In genomic region chr9:33116855-33117254, GRCh38 we compare ENCODE assay signal across 9 cellular contexts. TPM values are rescaled to one million over a fixed set of nuclear protein-coding genes. Genes with fewer than 3 reads are reported as not detected.
DNase-seq lines count a peak whose midpoint lies in the region; ATAC-seq and TF ChIP-seq lines count a peak whose summit lies in the region.
"Had no signal": no experiment of that assay in that cellular context is flagged by ENCODE, and none has a peak within 500 bp of the region (broad histone marks: within the 10 kb centered on the region; RNA-seq: fewer than 3 reads in every experiment).

No MANE protein-coding gene starts in this region.

- peaks cover 40% of the 10 kb centered on the region for H3K36me3 Mint-ChIP-seq in activated CD4-positive, alpha-beta T cell treated with anti-CD3 and anti-CD28 coated beads, Interleukin-2, amount 10 ng/mL, durations not matched to agents 7 days and 5 days (ENCODE audit: low read depth)

- H3K9me3 ChIP-seq in left ventricle myocardium inferior (replicated peaks) (no peaks in the 10 kb centered on the region), thyroid gland (no peaks in the 10 kb centered on the region)

- H3K4me1 ChIP-seq in left ventricle myocardium inferior, result peaks cover 78% of the 10 kb centered on the region
- H3K4me1 ChIP-seq in thyroid gland, result peaks cover 0 to 18% of the 10 kb centered on the region in 2 donors

- no peak for DNase-seq in activated CD4-positive, alpha-beta T cell treated with anti-CD3 and anti-CD28 coated beads, Interleukin-2, amount 10 ng/mL, durations not matched to agents 7 days and 5 days
- no peak for DNase-seq in activated CD4-positive, alpha-beta T cell treated with anti-CD3 and anti-CD28 coated beads, Interleukin-2, amount 50 U/mL, for 1 hour
- DNase-seq in left ventricle myocardium inferior (no peak), thyroid gland (no peak), NCI-H1417 (lab: John Stamatoyannopoulos, UW) (no peak)
- no peak for DNase-seq in effector CD8-positive, alpha-beta T cell (lab: John Stamatoyannopoulos, UW)
- DNase-seq in activated CD4-positive, CD25-positive, alpha-beta regulatory T cell (lab: John Stamatoyannopoulos, UW), result no peak
- DNase-seq: dorsolateral prefrontal cortex had no signal

- peak; percentile 41; the same call in 2 of the 3 replicates for ATAC-seq in SK-N-SH treated with all-trans-retinoic acid at 6 μM for 48 hours

- POLR2A ChIA-PET in activated CD4-positive, alpha-beta T cell treated with anti-CD3 and anti-CD28 coated beads, Interleukin-2, amount 10 ng/mL, durations not matched to agents 7 days and 5 days (lab: Charles Lee), result no interaction called here

- peak overlapping the region; percentile 62 for H3K27ac ChIP-seq in left ventricle myocardium inferior (replicated peaks)
- peak overlapping the region in 2 of 3 donors; percentile 14 to 22 for H3K27ac ChIP-seq in thyroid gland

- no peaks in the 10 kb centered on the region for H3K9me3 Mint-ChIP-seq in activated CD4-positive, alpha-beta T cell treated with anti-CD3 and anti-CD28 coated beads, Interleukin-2, amount 10 ng/mL, durations not matched to agents 7 days and 5 days

- H3K4me1 Mint-ChIP-seq in activated CD4-positive, alpha-beta T cell treated with anti-CD3 and anti-CD28 coated beads, Interleukin-2, amount 10 ng/mL, durations not matched to agents 7 days and 5 days, result peaks cover 35% of the 10 kb centered on the region

- WGBS in thyroid gland, 2 donors, result 59 to 78% methylated on average over 2 of the region's 2 CpGs

- peak overlapping the region; percentile 75 for H3K27ac Mint-ChIP-seq in activated CD4-positive, alpha-beta T cell treated with anti-CD3 and anti-CD28 coated beads, Interleukin-2, amount 10 ng/mL, durations not matched to agents 7 days and 5 days

- no peaks in the 10 kb centered on the region for H3K27me3 ChIP-seq in left ventricle myocardium inferior (ENCODE audit: low read depth)
- H3K27me3 ChIP-seq in thyroid gland, result no peaks in the 10 kb centered on the region
- H3K27me3 ChIP-seq: dorsolateral prefrontal cortex had no signal

- H3K36me3 ChIP-seq in left ventricle myocardium inferior, result peaks cover 73% of the 10 kb centered on the region
- H3K36me3 ChIP-seq in thyroid gland, result peaks cover 40 to 44% of the 10 kb centered on the region in 2 donors

- CTCF ChIA-PET in activated CD4-positive, alpha-beta T cell treated with anti-CD3 and anti-CD28 coated beads, Interleukin-2, amount 10 ng/mL, durations not matched to agents 7 days and 5 days (lab: Charles Lee), result no interaction called here

- TF ChIP-seq CTCF in left ventricle myocardium inferior (IDR thresholded peaks at IDR 0.05; ENCODE audit: borderline replicate concordance), result no peak
- TF ChIP-seq CTCF in thyroid gland (IDR thresholded peaks at IDR 0.05), result no peak

- intact Hi-C loops in left ventricle myocardium inferior (cut with micrococcal nuclease) (no loop called here), thyroid gland (cut with DNase I) (no loop called here)

- no peaks in the 10 kb centered on the region for H3K27me3 Mint-ChIP-seq in activated CD4-positive, alpha-beta T cell treated with anti-CD3 and anti-CD28 coated beads, Interleukin-2, amount 10 ng/mL, durations not matched to agents 7 days and 5 days

- no peak overlapping the region for H3K4me3 ChIP-seq in left ventricle myocardium inferior
- no peak overlapping the region for H3K4me3 ChIP-seq in thyroid gland (replicated peaks in 1 of 3)
- H3K4me3 ChIP-seq: dorsolateral prefrontal cortex had no signal

- no peak overlapping the region for H3K4me3 Mint-ChIP-seq in activated CD4-positive, alpha-beta T cell treated with anti-CD3 and anti-CD28 coated beads, Interleukin-2, amount 10 ng/mL, durations not matched to agents 7 days and 5 days

- TF ChIP-seq POLR2A in thyroid gland (IDR thresholded peaks at IDR 0.05), result no peak

TF ChIP-seq in SK-N-SH treated with all-trans-retinoic acid at 6 μM for 48 hours, 23 proteins besides CTCF, POLR2A, EP300 and RAD21:
- no peak for TF ChIP-seq OSR1 (CRISPR knock-in tag; IDR thresholded peaks at IDR 0.05)
- TF ChIP-seq ZNF8 (CRISPR knock-in tag; IDR thresholded peaks at IDR 0.05), result no peak
- no peak for TF ChIP-seq PATZ1 (CRISPR knock-in tag; IDR thresholded peaks at IDR 0.05; ENCODE audit: borderline replicate concordance)
- no peak for TF ChIP-seq ZFP30 (CRISPR knock-in tag; IDR thresholded peaks at IDR 0.05)
TF ChIP-seq in SK-N-SH treated with all-trans-retinoic acid at 6 μM for 48 hours: peak in this region for 0.

RNA-seq across cellular contexts. Expression of gene SMU1, which starts 40.4 kb away (rescaled TPM):
- total RNA-seq in activated CD4-positive, alpha-beta T cell treated with anti-CD3 and anti-CD28 coated beads, Interleukin-2, amount 10 ng/mL, durations not matched to agents 7 days and 5 days, result 10 to 100 TPM; 24.0 to 24.5 TPM
- total RNA-seq in left ventricle myocardium inferior (14.9 TPM), thyroid gland (10 to 100 TPM; 19.8 to 24.2 (median 22.1) TPM)

RNA-seq across cellular contexts. Expression of gene B4GALT1, which starts 50.3 kb away (rescaled TPM):
- total RNA-seq in activated CD4-positive, alpha-beta T cell treated with anti-CD3 and anti-CD28 coated beads, Interleukin-2, amount 10 ng/mL, durations not matched to agents 7 days and 5 days, result 10 to 100 TPM; 38.8 to 42.4 TPM
- total RNA-seq in left ventricle myocardium inferior (37.1 TPM), thyroid gland (100 to 1,000 TPM in 3 of 4 donors, 10 to 100 TPM in 1; 88.3 to 119 (median 103) TPM)
